In the genomic region with DNA sequence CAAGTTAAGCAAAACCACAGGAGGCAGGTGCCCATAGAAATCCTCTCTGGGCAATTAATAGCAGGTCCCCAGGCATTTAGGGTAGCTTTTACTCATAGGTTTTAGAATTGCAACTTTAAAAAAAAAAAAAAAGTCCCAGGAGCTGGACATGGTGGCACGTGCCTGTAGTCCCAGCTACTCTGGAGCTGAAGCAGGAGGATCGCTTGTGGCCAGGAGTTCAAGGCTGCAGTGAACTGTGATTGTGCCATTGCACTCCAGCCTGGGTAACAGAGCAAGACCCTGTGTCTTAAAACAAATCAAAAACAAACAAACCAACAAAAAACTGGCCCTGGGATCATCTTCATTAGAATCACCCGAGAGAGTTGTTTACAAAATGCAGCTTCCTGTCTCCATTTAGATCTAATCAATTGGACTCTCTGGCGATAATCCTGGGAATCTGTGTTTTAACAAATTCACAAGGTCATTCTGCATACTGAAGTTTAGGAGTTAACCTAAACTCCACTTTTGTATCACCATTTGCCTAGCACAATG, we compare ENCODE assay signal across 19 cellular contexts.
DNase-seq lines count a peak whose midpoint lies in the region; ATAC-seq and TF ChIP-seq lines count a peak whose summit lies in the region.
"Had no signal": no experiment of that assay in that cellular context is flagged by ENCODE, and none has a peak within 500 bp of the region (broad histone marks: within the 10 kb centered on the region; RNA-seq: fewer than 3 reads in every experiment).

No MANE protein-coding gene starts in this region.

- H3K27ac ChIP-seq in HEK293 (ENCODE audit: extremely low read depth, low read depth, low read length), result no peak overlapping the region
- H3K27ac ChIP-seq: 22Rv1, BLaER1, C4-2B, GM23248 had no signal

- no peaks in the 10 kb centered on the region for H3K9me3 ChIP-seq in HEK293 (ENCODE audit: control insufficient read depth, insufficient read depth, low read depth, low read length)
- H3K9me3 ChIP-seq: BLaER1 had no signal

- CTCF ChIA-PET in HEK293 (lab: Yijun Ruan, JAX), result interaction anchor here (0.7 to 1.5 kb wide), 3 partner anchors 94 to 217 kb away, joined by 4 to 5 read pairs (median 5); no protein-coding TSS in a partner anchor

- no peaks in the 10 kb centered on the region; a peak in 1 of 3 replicates for H3K36me3 ChIP-seq in HEK293 (ENCODE audit: control insufficient read depth in 2 of 2, insufficient read depth in 1 of 2, low read length in 2 of 2)

- POLR2A ChIA-PET in HEK293 (lab: Yijun Ruan, JAX), result no interaction called here

- H3K4me1 ChIP-seq in HEK293 (ENCODE audit: control insufficient read depth, insufficient read depth, low read length), result peaks cover 2% of the 10 kb centered on the region; the same call in 1 of the 2 replicates

- intact Hi-C loops in Right ventricle myocardium inferior (cut with DNase I), result no loop called here

- ATAC-seq in Right ventricle myocardium inferior, result no peak
- ATAC-seq: GM12878 had no signal

- DNase-seq in fibroblast of villous mesenchyme (ENCODE audit: low read depth) (peak; percentile 49), myocyte (ENCODE audit: low read depth) (peak; percentile 31), putamen (ENCODE audit: low spot score) (no peak), Right ventricle myocardium inferior (ENCODE audit: missing footprints) (no peak)
- no peak for DNase-seq in activated CD4-positive, alpha-beta T cell treated with anti-CD3 and anti-CD28 coated beads for 4 hours
- DNase-seq: CD4-positive, CD25-positive, alpha-beta regulatory T cell; CD8-positive, alpha-beta memory T cell; DMS 273 treated with DMSO at 0.1 percent for 48 hours; DMS79; EL; GDM1; H7; HCEC 1CT had no signal

- no peak overlapping the region for H3K4me3 ChIP-seq in HEK293 (ENCODE audit: low read depth, low read length)
- H3K4me3 ChIP-seq in fibroblast of villous mesenchyme (ENCODE audit: low read depth, low read length), result no peak overlapping the region
- H3K4me3 ChIP-seq: BLaER1, GM12878, GM23248 had no signal

- no peak for TF ChIP-seq CTCF in HEK293 (tag by site-specific recombination; IDR thresholded peaks at IDR 0.05)
- TF ChIP-seq CTCF in fibroblast of villous mesenchyme (IDR thresholded peaks at IDR 0.05; ENCODE audit: insufficient read depth, low read depth, low read length), result no peak

TF ChIP-seq in HEK293, 187 proteins besides CTCF, POLR2A, EP300 and RAD21:
- no peak for TF ChIP-seq ZNF707 (tag by site-specific recombination; IDR thresholded peaks at IDR 0.05)
- no peak for TF ChIP-seq ZNF37A (tag by site-specific recombination; IDR thresholded peaks at IDR 0.05)
- peak; percentile 47; the same call in 1 of the 2 replicates for TF ChIP-seq ZBTB20 (tag by site-specific recombination; IDR thresholded peaks at IDR 0.05)

Comparison
In these comparisons a context has a peak if more than half of its experiments do, and no peak if none do; other contexts are left out.
1. DNase-seq: peak in fibroblast of villous mesenchyme (single experiment) and myocyte (single experiment); none in putamen (single experiment), Right ventricle myocardium inferior (single experiment) and activated CD4-positive, alpha-beta T cell treated with anti-CD3 and anti-CD28 coated beads for 4 hours (0 of 2).